1 cellular context compared by ENCODE assay signal in the genomic region with DNA sequence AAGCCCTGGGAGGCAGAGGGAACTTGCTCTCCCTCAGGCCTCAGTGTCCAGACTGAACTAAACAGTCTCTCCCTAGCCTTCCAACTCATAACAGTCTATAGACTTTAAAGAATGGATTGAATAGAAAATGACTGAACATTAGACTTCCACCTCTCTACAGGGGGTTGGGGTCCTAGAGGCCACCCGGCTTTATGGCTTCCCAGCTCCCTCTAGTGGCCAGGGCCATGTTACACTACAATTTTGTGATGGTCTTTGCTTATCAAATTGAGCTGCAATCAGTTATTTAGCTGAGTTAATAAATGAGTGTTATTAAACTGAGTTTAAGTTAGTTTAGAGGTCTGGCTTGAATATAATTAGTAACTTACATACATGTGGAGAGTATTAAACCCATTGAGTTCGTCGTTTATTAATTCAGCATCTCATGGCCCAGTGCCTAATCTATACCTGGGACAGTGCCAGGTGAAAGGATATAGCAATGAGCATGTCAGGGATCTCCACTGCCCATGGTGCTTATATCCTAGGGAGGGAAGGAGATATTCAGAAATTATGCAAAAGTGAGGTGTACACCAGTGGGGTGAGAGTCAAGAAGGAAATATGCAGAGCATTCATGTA.
TF ChIP-seq lines count a peak whose summit lies in the region.

No MANE protein-coding gene starts in this region.

TF ChIP-seq in HEK293, 187 proteins besides CTCF, POLR2A, EP300 and RAD21 (continued from another document):
- no peak for TF ChIP-seq ZNF138 (tag by site-specific recombination; IDR thresholded peaks at IDR 0.05; ENCODE audit: borderline replicate concordance)
- 0 out of 2 replicates have a peak, but pooled peaks have one; percentile 33 for TF ChIP-seq ZNF660 (tag by site-specific recombination; IDR thresholded peaks at IDR 0.05)
- TF ChIP-seq ZNF433 (tag by site-specific recombination; IDR thresholded peaks at IDR 0.05; ENCODE audit: low read depth): no peak
- no peak for TF ChIP-seq ZNF701 (tag by site-specific recombination; IDR thresholded peaks at IDR 0.05)
- TF ChIP-seq SCRT1 (tag by site-specific recombination; IDR thresholded peaks at IDR 0.05; ENCODE audit: borderline replicate concordance): no peak
- TF ChIP-seq, protein P1, sequence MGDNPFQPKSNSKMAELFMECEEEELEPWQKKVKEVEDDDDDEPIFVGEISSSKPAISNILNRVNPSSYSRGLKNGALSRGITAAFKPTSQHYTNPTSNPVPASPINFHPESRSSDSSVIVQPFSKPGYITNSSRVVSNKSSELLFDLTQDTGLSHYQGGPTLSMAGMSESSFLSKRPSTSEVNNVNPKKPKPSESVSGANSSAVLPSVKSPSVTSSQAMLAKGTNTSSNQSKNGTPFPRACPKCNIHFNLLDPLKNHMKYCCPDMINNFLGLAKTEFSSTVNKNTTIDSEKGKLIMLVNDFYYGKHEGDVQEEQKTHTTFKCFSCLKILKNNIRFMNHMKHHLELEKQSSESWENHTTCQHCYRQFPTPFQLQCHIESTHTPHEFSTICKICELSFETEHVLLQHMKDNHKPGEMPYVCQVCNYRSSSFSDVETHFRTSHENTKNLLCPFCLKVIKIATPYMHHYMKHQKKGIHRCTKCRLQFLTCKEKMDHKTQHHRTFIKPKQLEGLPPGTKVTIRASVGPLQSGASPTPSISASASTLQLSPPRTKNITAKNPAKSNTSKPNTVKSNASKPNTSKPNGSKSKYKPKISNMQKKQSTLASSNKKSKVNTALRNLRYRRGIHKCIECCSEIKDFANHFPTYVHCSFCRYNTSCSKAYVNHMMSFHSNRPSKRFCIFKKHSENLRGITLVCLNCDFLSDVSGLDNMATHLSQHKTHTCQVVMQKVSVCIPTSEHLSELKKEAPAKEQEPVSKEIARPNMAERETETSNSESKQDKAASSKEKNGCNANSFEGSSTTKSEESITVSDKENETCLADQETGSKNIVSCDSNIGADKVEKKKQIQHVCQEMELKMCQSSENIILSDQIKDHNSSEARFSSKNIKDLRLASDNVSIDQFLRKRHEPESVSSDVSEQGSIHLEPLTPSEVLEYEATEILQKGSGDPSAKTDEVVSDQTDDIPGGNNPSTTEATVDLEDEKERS (tag by site-specific recombination; IDR thresholded peaks at IDR 0.05): no peak
- no peak for TF ChIP-seq ZSCAN16 (tag by site-specific recombination; IDR thresholded peaks at IDR 0.05)
- TF ChIP-seq ZNF324 (tag by site-specific recombination; IDR thresholded peaks at IDR 0.05): no peak
- TF ChIP-seq ZNF654 (tag by site-specific recombination; IDR thresholded peaks at IDR 0.05; ENCODE audit: low read depth): peak; percentile 81
- no peak for TF ChIP-seq ZBTB1 (tag by site-specific recombination; IDR thresholded peaks at IDR 0.05)
- TF ChIP-seq, protein P2, sequence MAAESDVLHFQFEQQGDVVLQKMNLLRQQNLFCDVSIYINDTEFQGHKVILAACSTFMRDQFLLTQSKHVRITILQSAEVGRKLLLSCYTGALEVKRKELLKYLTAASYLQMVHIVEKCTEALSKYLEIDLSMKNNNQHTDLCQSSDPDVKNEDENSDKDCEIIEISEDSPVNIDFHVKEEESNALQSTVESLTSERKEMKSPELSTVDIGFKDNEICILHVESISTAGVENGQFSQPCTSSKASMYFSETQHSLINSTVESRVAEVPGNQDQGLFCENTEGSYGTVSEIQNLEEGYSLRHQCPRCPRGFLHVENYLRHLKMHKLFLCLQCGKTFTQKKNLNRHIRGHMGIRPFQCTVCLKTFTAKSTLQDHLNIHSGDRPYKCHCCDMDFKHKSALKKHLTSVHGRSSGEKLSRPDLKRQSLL (tag by site-specific recombination; IDR thresholded peaks at IDR 0.05): no peak
- peak; percentile 68; the same call in 1 of the 2 replicates for TF ChIP-seq ZNF2 (tag by site-specific recombination; IDR thresholded peaks at IDR 0.05)
- TF ChIP-seq ZNF26 (tag by site-specific recombination; IDR thresholded peaks at IDR 0.05): no peak
- no peak for TF ChIP-seq INSM2 (tag by site-specific recombination; IDR thresholded peaks at IDR 0.05)
- TF ChIP-seq, protein P3, sequence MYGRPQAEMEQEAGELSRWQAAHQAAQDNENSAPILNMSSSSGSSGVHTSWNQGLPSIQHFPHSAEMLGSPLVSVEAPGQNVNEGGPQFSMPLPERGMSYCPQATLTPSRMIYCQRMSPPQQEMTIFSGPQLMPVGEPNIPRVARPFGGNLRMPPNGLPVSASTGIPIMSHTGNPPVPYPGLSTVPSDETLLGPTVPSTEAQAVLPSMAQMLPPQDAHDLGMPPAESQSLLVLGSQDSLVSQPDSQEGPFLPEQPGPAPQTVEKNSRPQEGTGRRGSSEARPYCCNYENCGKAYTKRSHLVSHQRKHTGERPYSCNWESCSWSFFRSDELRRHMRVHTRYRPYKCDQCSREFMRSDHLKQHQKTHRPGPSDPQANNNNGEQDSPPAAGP (tag by site-specific recombination; IDR thresholded peaks at IDR 0.05): no peak
- no peak for TF ChIP-seq MZF1 (tag by site-specific recombination; IDR thresholded peaks at IDR 0.05; ENCODE audit: borderline replicate concordance)
